In genomic region chr10:69474688-69475432, GRCh38 we compare ENCODE assay signal across 1 cellular context.
TF ChIP-seq lines count a peak whose summit lies in the region.

No MANE protein-coding gene starts in this region.

TF ChIP-seq in IMR-90, 13 proteins besides CTCF, POLR2A, EP300 and RAD21:
- TF ChIP-seq MXI1 (IDR thresholded peaks at IDR 0.05; ENCODE audit: borderline replicate concordance, low read depth, low read length) (no peak), CEBPB (IDR thresholded peaks at IDR 0.05; ENCODE audit: low read depth, low read length) (no peak), USF2 (IDR thresholded peaks at IDR 0.05; ENCODE audit: low read depth, low read length) (no peak), NFE2L2 (IDR thresholded peaks at IDR 0.05; ENCODE audit: low read depth, low read length) (no peak), MAFK (IDR thresholded peaks at IDR 0.05; ENCODE audit: low read depth, low read length) (no peak), SMC3 (IDR thresholded peaks at IDR 0.05; ENCODE audit: low read depth, low read length) (no peak), BHLHE40 (IDR thresholded peaks at IDR 0.05; ENCODE audit: low read depth, low read length) (no peak), FOS (IDR thresholded peaks at IDR 0.05; ENCODE audit: low read depth, low read length) (no peak), RFX5 (IDR thresholded peaks at IDR 0.05; ENCODE audit: low read depth, low read length) (no peak), RCOR1 (IDR thresholded peaks at IDR 0.05; ENCODE audit: insufficient replicate concordance, low read length) (no peak), CHD1 (IDR thresholded peaks at IDR 0.05; ENCODE audit: low read depth, low read length) (no peak), ELK1 (IDR thresholded peaks at IDR 0.05; ENCODE audit: borderline replicate concordance, low read depth, low read length) (no peak)
